Comparison of ENCODE assay signal across 18 cellular contexts in the genomic region with DNA sequence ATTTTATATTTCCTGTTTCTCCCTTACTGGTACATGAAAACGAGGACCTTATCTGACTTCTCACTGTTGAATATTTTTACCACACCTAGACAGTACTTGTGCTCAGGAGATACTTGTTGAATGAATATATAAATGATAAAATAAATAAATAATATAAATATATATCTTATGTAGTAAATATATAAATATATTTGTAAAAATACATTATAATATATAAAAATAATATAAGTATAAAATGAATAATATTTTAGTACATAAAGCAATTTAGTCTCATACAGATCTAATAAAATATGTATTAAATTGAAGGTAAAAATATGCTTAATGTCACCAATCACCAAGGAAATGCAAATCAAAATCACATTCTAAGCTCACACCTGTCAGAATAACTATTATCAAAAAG.
DNase-seq lines count a peak whose midpoint lies in the region; ATAC-seq, FAIRE-seq and TF ChIP-seq lines count a peak whose summit lies in the region.
"Had no signal": no experiment of that assay in that cellular context is flagged by ENCODE, and none has a peak within 500 bp of the region (broad histone marks: within the 10 kb centered on the region; RNA-seq: fewer than 3 reads in every experiment).

No MANE protein-coding gene starts in this region.

- TF ChIP-seq CTCF in type B pancreatic cell (conservative IDR thresholded peaks at IDR 0.05): no peak

- no peaks in the 10 kb centered on the region for H3K36me3 Mint-ChIP-seq in type B pancreatic cell
- H3K36me3 Mint-ChIP-seq: CD4-positive, alpha-beta memory T cell had no signal

- no peaks in the 10 kb centered on the region for H3K4me1 Mint-ChIP-seq in type B pancreatic cell (ENCODE audit: unreplicated experiment)
- H3K4me1 Mint-ChIP-seq: CD4-positive, alpha-beta memory T cell had no signal

- peaks cover 15% of the 10 kb centered on the region for H3K9me3 Mint-ChIP-seq in type B pancreatic cell

- no peaks in the 10 kb centered on the region for H3K4me1 ChIP-seq in small intestine (ENCODE audit: control insufficient read depth in 2 of 2, insufficient read depth in 1 of 2, low read depth in 1 of 2, low read length in 1 of 2)

- H3K27me3 ChIP-seq in small intestine (ENCODE audit: control insufficient read depth in 2 of 2, insufficient read depth in 2 of 2, low read length in 2 of 2): no peaks in the 10 kb centered on the region

- FAIRE-seq in G401.6 (lab: Jason Lieb, UNC) (peak; percentile 93), colon (lab: Jason Lieb, UNC) (peak; percentile 57), islet of Langerhans (lab: Jason Lieb, UNC) (peak; percentile 38), small intestine (lab: Jason Lieb, UNC) (peak; percentile 92)
- FAIRE-seq: H1 had no signal

- no peak overlapping the region for H3K4me3 ChIP-seq in small intestine (ENCODE audit: low read depth in 1 of 2, low read length in 2 of 2)
- H3K4me3 ChIP-seq: GM23248 had no signal

- H3K36me3 ChIP-seq in small intestine (ENCODE audit: control insufficient read depth in 2 of 2, insufficient read depth in 2 of 2, low read length in 2 of 2): no peaks in the 10 kb centered on the region

- H3K9me3 ChIP-seq in small intestine (ENCODE audit: control insufficient read depth, low read depth): no peaks in the 10 kb centered on the region

- no peak overlapping the region for H3K27ac ChIP-seq in small intestine (ENCODE audit: low read depth in 1 of 2, low read length in 1 of 2)
- H3K27ac ChIP-seq: GM23248 had no signal

- no peak for ATAC-seq in SK-N-SH treated with all-trans-retinoic acid at 6 μM for 48 hours

- DNase-seq in small intestine: no peak
- DNase-seq in type B pancreatic cell (ENCODE audit: extremely low spot score, unreplicated experiment): no peak
- DNase-seq in activated CD4-positive, alpha-beta T cell treated with anti-CD3 and anti-CD28 coated beads, Interleukin-2, amount 50 U/mL, for 48 hours: no peak
- DNase-seq: 8988T; C1 segment of cervical spinal cord; Calu3; CD4-positive, alpha-beta memory T cell; COR-L47; DMS53; DMS79 treated with DMSO at 0.1 percent for 48 hours; GM23248; H7; HCEC 1CT had no signal

- 30 to 54% (median 40%) methylated on average over 1 of the region's 1 CpG for WGBS in small intestine, 3 donors

- no peaks in the 10 kb centered on the region for H3K27me3 Mint-ChIP-seq in type B pancreatic cell

- no peak overlapping the region for H3K27ac Mint-ChIP-seq in type B pancreatic cell
- H3K27ac Mint-ChIP-seq: CD4-positive, alpha-beta memory T cell had no signal

- no peak overlapping the region for H3K4me3 Mint-ChIP-seq in type B pancreatic cell
- H3K4me3 Mint-ChIP-seq: CD4-positive, alpha-beta memory T cell had no signal

TF ChIP-seq in SK-N-SH treated with all-trans-retinoic acid at 6 μM for 48 hours, 23 proteins besides CTCF, POLR2A, EP300 and RAD21:
- TF ChIP-seq CSRNP3 (CRISPR knock-in tag; IDR thresholded peaks at IDR 0.05) (no peak), ARNTL (CRISPR knock-in tag; IDR thresholded peaks at IDR 0.05; ENCODE audit: borderline replicate concordance, low read depth) (no peak), ZNF8 (CRISPR knock-in tag; IDR thresholded peaks at IDR 0.05) (no peak), ZFP3 (CRISPR knock-in tag; IDR thresholded peaks at IDR 0.05) (no peak), SNAI2 (CRISPR knock-in tag; IDR thresholded peaks at IDR 0.05) (no peak), RARB (CRISPR knock-in tag; IDR thresholded peaks at IDR 0.05) (no peak), POU6F1 (CRISPR knock-in tag; IDR thresholded peaks at IDR 0.05; ENCODE audit: borderline replicate concordance, low read depth) (no peak), PPARA (CRISPR knock-in tag; IDR thresholded peaks at IDR 0.05; ENCODE audit: borderline replicate concordance) (no peak), TCF4 (CRISPR knock-in tag; IDR thresholded peaks at IDR 0.05; ENCODE audit: borderline replicate concordance) (no peak), ZNF70 (CRISPR knock-in tag; IDR thresholded peaks at IDR 0.05) (no peak), ZC3H10 (CRISPR knock-in tag; IDR thresholded peaks at IDR 0.05) (no peak)
- TF ChIP-seq, protein P1, sequence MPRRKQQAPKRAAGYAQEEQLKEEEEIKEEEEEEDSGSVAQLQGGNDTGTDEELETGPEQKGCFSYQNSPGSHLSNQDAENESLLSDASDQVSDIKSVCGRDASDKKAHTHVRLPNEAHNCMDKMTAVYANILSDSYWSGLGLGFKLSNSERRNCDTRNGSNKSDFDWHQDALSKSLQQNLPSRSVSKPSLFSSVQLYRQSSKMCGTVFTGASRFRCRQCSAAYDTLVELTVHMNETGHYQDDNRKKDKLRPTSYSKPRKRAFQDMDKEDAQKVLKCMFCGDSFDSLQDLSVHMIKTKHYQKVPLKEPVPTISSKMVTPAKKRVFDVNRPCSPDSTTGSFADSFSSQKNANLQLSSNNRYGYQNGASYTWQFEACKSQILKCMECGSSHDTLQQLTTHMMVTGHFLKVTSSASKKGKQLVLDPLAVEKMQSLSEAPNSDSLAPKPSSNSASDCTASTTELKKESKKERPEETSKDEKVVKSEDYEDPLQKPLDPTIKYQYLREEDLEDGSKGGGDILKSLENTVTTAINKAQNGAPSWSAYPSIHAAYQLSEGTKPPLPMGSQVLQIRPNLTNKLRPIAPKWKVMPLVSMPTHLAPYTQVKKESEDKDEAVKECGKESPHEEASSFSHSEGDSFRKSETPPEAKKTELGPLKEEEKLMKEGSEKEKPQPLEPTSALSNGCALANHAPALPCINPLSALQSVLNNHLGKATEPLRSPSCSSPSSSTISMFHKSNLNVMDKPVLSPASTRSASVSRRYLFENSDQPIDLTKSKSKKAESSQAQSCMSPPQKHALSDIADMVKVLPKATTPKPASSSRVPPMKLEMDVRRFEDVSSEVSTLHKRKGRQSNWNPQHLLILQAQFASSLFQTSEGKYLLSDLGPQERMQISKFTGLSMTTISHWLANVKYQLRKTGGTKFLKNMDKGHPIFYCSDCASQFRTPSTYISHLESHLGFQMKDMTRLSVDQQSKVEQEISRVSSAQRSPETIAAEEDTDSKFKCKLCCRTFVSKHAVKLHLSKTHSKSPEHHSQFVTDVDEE (CRISPR knock-in tag; IDR thresholded peaks at IDR 0.05): no peak
